In genomic region chr4:182917182-182918043, GRCh38 we compare ENCODE assay signal across 8 cellular contexts. TPM values are rescaled to one million over a fixed set of nuclear protein-coding genes. Genes with fewer than 3 reads are reported as not detected.
DNase-seq lines count a peak whose midpoint lies in the region; ATAC-seq, FAIRE-seq and TF ChIP-seq lines count a peak whose summit lies in the region.

Gene DCTD (minus strand): TSS chr4:182917386. CDS start chr4:182915568, 1,818 bp downstream.

- H3K79me2 ChIP-seq in endothelial cell of umbilical vein (ENCODE audit: control insufficient read depth, insufficient read depth, low read length) = peaks cover 26% of the 10 kb centered on the region

- TF ChIP-seq CTCF in AG10803 (conservative IDR thresholded peaks at IDR 0.05; ENCODE audit: low read length) (peak; percentile 47), endothelial cell of umbilical vein (IDR thresholded peaks at IDR 0.05; ENCODE audit: extremely low read depth in 1 of 2, insufficient read depth in 1 of 2, low read depth in 1 of 2, low read length in 2 of 2) (peak; percentile 38 to 63)

- H3K4me3 ChIP-seq in AG10803 (ENCODE audit: low read length) (peak within 1 kb of the TSS; percentile 72), endothelial cell of umbilical vein (replicated peaks in 1 of 3; ENCODE audit: insufficient read depth in 1 of 3, low read depth in 1 of 3, low read length in 3 of 3) (peak within 1 kb of the TSS; percentile 63 to 76 (median 70))

- peak; percentile 75 for DNase-seq in AG10803 (ENCODE audit: low read depth)
- peak; percentile 49 for DNase-seq in NOMO-1 treated with dmso at 0.1 percent for 144 hours (lab: John Stamatoyannopoulos, UW; ENCODE audit: unreplicated experiment)
- DNase-seq in activated CD8-positive, alpha-beta memory T cell treated with anti-CD3 and anti-CD28 coated beads, Interleukin-2, amount 50 U/mL, for 48 hours = peak; percentile 86
- peak; percentile 60 for DNase-seq in endothelial cell of umbilical vein (ENCODE audit: low read depth, low spot score)
- DNase-seq in mucosa of gallbladder (ENCODE audit: low spot score) = peak; percentile 68
- DNase-seq in stimulated activated CD8-positive, alpha-beta memory T cell treated with anti-CD3 and anti-CD28 coated beads, Interleukin-4, amount 100 ng/mL, for 4 hours (ENCODE audit: low read depth in 2 of 2, low spot score in 1 of 2) = peak; percentile 54 to 65

- CTCF ChIA-PET in endothelial cell of umbilical vein (lab: Charles Lee) = interaction anchor here (0.9 to 1.5 kb wide), 8 partner anchors 9 to 1774 kb away, joined by 3 to 5 read pairs (median 4); no protein-coding TSS in a partner anchor

- ATAC-seq in GM18861 (IDR thresholded peaks at IDR 0.05; ENCODE audit: unreplicated experiment) (peak; percentile 85), HG03097 (IDR thresholded peaks at IDR 0.05; ENCODE audit: low FRiP score, unreplicated experiment) (peak; percentile 86)

- FAIRE-seq in endothelial cell of umbilical vein (lab: Jason Lieb, UNC) = peak; percentile 79

- POLR2A ChIA-PET in endothelial cell of umbilical vein (lab: Charles Lee) = no interaction called here

- peaks cover 6 to 14% of the 10 kb centered on the region in 2 experiments for H3K36me3 ChIP-seq in endothelial cell of umbilical vein (ENCODE audit: control insufficient read depth in 2 of 2, extremely low read depth in 1 of 2, insufficient read depth in 2 of 2, low read length in 2 of 2)

- intact Hi-C loops in endothelial cell of umbilical vein (cut with micrococcal nuclease) = loop anchor here (1.0 to 5.0 kb wide), 2 partner anchors 325 to 469 kb away; no protein-coding TSS in a partner anchor

- BruUV-seq in endothelial cell of umbilical vein (replicated peaks; lab: Mats Ljungman, UMichigan) = TSS peak; percentile 70

- peak within 1 kb of the TSS; percentile 82 for H3K27ac ChIP-seq in endothelial cell of umbilical vein (ENCODE audit: insufficient read depth, low read depth, low read length)

- no peaks in the 10 kb centered on the region for H3K9me1 ChIP-seq in endothelial cell of umbilical vein (replicated peaks; ENCODE audit: control insufficient read depth, extremely low read depth, insufficient read depth, low read length)

- H3K27me3 ChIP-seq in endothelial cell of umbilical vein (ENCODE audit: control insufficient read depth in 2 of 2, insufficient read depth in 2 of 2, low read length in 2 of 2) = peaks cover 2 to 9% of the 10 kb centered on the region in 2 experiments

- peak within 1 kb of the TSS; percentile 90 for H3K4me2 ChIP-seq in endothelial cell of umbilical vein (ENCODE audit: insufficient read depth, low read length)

- dilution Hi-C loops in endothelial cell of umbilical vein (cut with MboI; ENCODE audit: extremely low pct_ligation_motif_present, low sequenced_read_pairs) = loop anchor here (25.0 kb wide), 1 partner anchor 345 kb away; no protein-coding TSS in a partner anchor

- H3K9me3 ChIP-seq in endothelial cell of umbilical vein (replicated peaks; ENCODE audit: control insufficient read depth, insufficient read depth, low read length) = no peaks in the 10 kb centered on the region

- peak within 1 kb of the TSS; percentile 94 for H3K9ac ChIP-seq in endothelial cell of umbilical vein (replicated peaks; ENCODE audit: extremely low read depth, insufficient read depth, low read length)

- peaks cover 16% of the 10 kb centered on the region for H3K4me1 ChIP-seq in endothelial cell of umbilical vein (ENCODE audit: control insufficient read depth, extremely low read depth, insufficient read depth, low read length)

- H2AFZ ChIP-seq in endothelial cell of umbilical vein (ENCODE audit: low read depth, low read length) = peak within 1 kb of the TSS; percentile 100

- peak; percentile 21 for TF ChIP-seq POLR2A in endothelial cell of umbilical vein (IDR thresholded peaks at IDR 0.05; ENCODE audit: low read depth, low read length)

- no peaks in the 10 kb centered on the region for H4K20me1 ChIP-seq in endothelial cell of umbilical vein (replicated peaks; ENCODE audit: control insufficient read depth, extremely low read depth, insufficient read depth, low read length)

TF ChIP-seq in endothelial cell of umbilical vein, 7 proteins besides CTCF, POLR2A, EP300 and RAD21:
- peak; percentile 61 for TF ChIP-seq POLR2AphosphoS5 (IDR thresholded peaks at IDR 0.05; ENCODE audit: insufficient read depth, low read depth, low read length)
- no peak for TF ChIP-seq MYC (IDR thresholded peaks at IDR 0.05; ENCODE audit: low read depth, low read length)

RNA-seq across cellular contexts. Expression of gene DCTD, which starts in this region (rescaled TPM):
- total RNA-seq in endothelial cell of umbilical vein (106 and 111 TPM in 2 replicates), mucosa of gallbladder (141 TPM)
- 93.1 and 105 TPM in 2 replicates for polyA plus RNA-seq in endothelial cell of umbilical vein
- polyA plus RNA-seq in endothelial cell of umbilical vein (2011; cell fraction: cytosol; rRNA removed) = 97.1 and 97.8 TPM in 2 replicates
- polyA plus RNA-seq in endothelial cell of umbilical vein (2011; cell fraction: nucleus; rRNA removed) = 129 and 145 TPM in 2 replicates
- 111 and 134 TPM in 2 replicates for polyA plus RNA-seq in endothelial cell of umbilical vein (2012)
- 83.2 and 85.4 TPM in 2 replicates for polyA minus RNA-seq in endothelial cell of umbilical vein
- polyA minus RNA-seq in endothelial cell of umbilical vein (2011; cell fraction: cytosol; rRNA and poly(A)+ RNA removed) = 17.5 TPM
- polyA minus RNA-seq in endothelial cell of umbilical vein (2011; cell fraction: nucleus; rRNA and poly(A)+ RNA removed) = 36.2 and 47.3 TPM in 2 replicates

Comparison
In these comparisons a context has a peak if more than half of its experiments do, and no peak if none do; other contexts are left out.
1. Peak in every context shown above with its lines: DNase-seq, ATAC-seq, H3K4me3 ChIP-seq and H3K27ac ChIP-seq.